ENCODE assay signal across 6 cellular contexts in genomic region chr17:75854881-75855309, GRCh38. TPM values are rescaled to one million over a fixed set of nuclear protein-coding genes. Genes with fewer than 3 reads are reported as not detected.
DNase-seq lines count a peak whose midpoint lies in the region; ATAC-seq lines count a peak whose summit lies in the region.

No MANE protein-coding gene starts in this region.

- peaks cover 27% of the 10 kb centered on the region for H3K4me1 ChIP-seq in effector memory CD4-positive, alpha-beta T cell (ENCODE audit: control insufficient read depth, insufficient read depth, low read length, poor library complexity, severe bottlenecking)

- no peaks in the 10 kb centered on the region for H3K27me3 ChIP-seq in effector memory CD4-positive, alpha-beta T cell (replicated peaks; ENCODE audit: control insufficient read depth, insufficient read depth, low read length, poor library complexity, severe bottlenecking)

- peak overlapping the region; percentile 81 for H3K27ac ChIP-seq in effector memory CD4-positive, alpha-beta T cell (ENCODE audit: insufficient read depth, low read length, poor library complexity, severe bottlenecking)

- H3K9me3 ChIP-seq in effector memory CD4-positive, alpha-beta T cell (ENCODE audit: control insufficient read depth, low read length), result no peaks in the 10 kb centered on the region

- peak overlapping the region; percentile 65 for H3K4me3 ChIP-seq in effector memory CD4-positive, alpha-beta T cell (ENCODE audit: insufficient read depth, low read depth, low read length, poor library complexity, severe bottlenecking)

- DNase-seq in effector memory CD4-positive, alpha-beta T cell, result no peak
- DNase-seq in sciatic nerve (ENCODE audit: low spot score), result no peak
- DNase-seq in medulla oblongata (ENCODE audit: extremely low spot score), result no peak

- ATAC-seq in HG02798 (IDR thresholded peaks at IDR 0.05; ENCODE audit: poor library complexity, unreplicated experiment) (peak; percentile 0), sciatic nerve (peak; percentile 41), GM18511 (IDR thresholded peaks at IDR 0.05; ENCODE audit: unreplicated experiment) (no peak), GM18520 (IDR thresholded peaks at IDR 0.05; ENCODE audit: unreplicated experiment) (no peak)

- peaks cover 19% of the 10 kb centered on the region for H3K36me3 ChIP-seq in effector memory CD4-positive, alpha-beta T cell (ENCODE audit: control insufficient read depth, insufficient read depth, low read length)

- intact Hi-C loops in sciatic nerve (cut with DNase I), result no loop called here

RNA-seq across cellular contexts. Expression of gene WBP2, which starts 0.2 kb away (rescaled TPM):
- 156 TPM for total RNA-seq in sciatic nerve

RNA-seq across cellular contexts. Expression of gene UNC13D, which starts 10.7 kb away (rescaled TPM):
- total RNA-seq in sciatic nerve, result 30.9 TPM

RNA-seq across cellular contexts. Expression of gene TRIM47, which starts 23.5 kb away (rescaled TPM):
- 50.7 TPM for total RNA-seq in sciatic nerve

RNA-seq across cellular contexts. Expression of gene TRIM65, which starts 41.9 kb away (rescaled TPM):
- total RNA-seq in sciatic nerve, result 24.7 TPM

RNA-seq across cellular contexts. Expression of gene MRPL38, which starts 49.8 kb away (rescaled TPM):
- 73.6 TPM for total RNA-seq in sciatic nerve

Comparison
In these comparisons a context has a peak if more than half of its experiments do, and no peak if none do; other contexts are left out.
1. ATAC-seq: peak in HG02798 (single experiment) and sciatic nerve (single experiment); none in GM18511 (single experiment) and GM18520 (single experiment).